Comparison of ENCODE assay signal across 8 cellular contexts in the genomic region with DNA sequence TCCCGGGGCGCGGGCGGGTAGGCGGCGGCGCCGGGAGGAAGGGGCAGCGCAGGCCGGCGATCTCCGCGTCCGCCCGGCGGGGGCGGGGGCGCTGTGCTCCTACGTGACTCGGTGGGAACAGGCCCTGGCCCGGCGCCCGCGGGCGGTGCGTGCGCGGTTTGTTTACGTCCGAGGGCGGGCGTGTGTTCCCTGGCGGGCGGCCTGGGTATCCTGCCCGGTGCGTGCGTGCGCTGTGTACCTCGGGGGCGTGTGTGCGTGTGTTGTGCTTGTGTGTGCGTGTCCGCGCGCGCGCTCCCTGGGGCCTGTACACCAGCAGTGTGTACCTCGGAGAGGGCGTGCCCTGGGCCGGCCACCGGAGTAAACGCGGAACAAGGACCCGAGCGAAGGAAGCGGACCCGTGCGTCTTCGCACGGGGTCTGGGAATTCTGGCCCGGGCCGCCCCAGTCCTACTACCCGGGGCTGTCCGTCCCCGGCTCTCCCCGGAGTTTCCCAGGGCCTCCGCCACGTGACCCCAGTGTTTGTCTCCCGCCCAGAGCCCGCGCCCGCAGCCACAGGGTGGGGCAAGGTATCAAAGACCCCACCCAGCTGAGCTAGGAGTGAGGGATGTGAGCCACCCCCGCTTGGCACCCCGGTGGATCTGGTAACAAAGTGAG. TPM values are rescaled to one million over a fixed set of nuclear protein-coding genes. Genes with fewer than 3 reads are reported as not detected.
DNase-seq lines count a peak whose midpoint lies in the region; ATAC-seq and TF ChIP-seq lines count a peak whose summit lies in the region.

No MANE protein-coding gene starts in this region.

- H3K9me3 Mint-ChIP-seq in CD14-positive monocyte: no peaks in the 10 kb centered on the region

- intact Hi-C loops in CD14-positive monocyte (cut with micrococcal nuclease): loop anchor here in 1 of 2 donors (2.0 to 5.0 kb wide), 2 partner anchors 22 to 55 kb away; partner anchors contain the start of gene PLA2G6
- intact Hi-C loops in colonic mucosa (cut with DNase I): no loop called here

- H3K36me3 Mint-ChIP-seq in CD14-positive monocyte: peaks cover 0 to 2% of the 10 kb centered on the region in 2 donors

- H3K4me1 ChIP-seq in colonic mucosa: no peaks in the 10 kb centered on the region

- H3K27me3 Mint-ChIP-seq in CD14-positive monocyte (ENCODE audit: low read depth in 3 of 3): peaks cover 14 to 39% (median 23%) of the 10 kb centered on the region in 3 donors

- DNase-seq in CD14-positive monocyte (ENCODE audit: low spot score) (peak; percentile 67), GM20000 (ENCODE audit: low spot score) (peak; percentile 60), LHCN-M2 (ENCODE audit: low read depth) (peak; percentile 68), colonic mucosa (peak; percentile 91), left lobe of liver (ENCODE audit: low spot score) (peak; percentile 91), middle frontal gyrus (ENCODE audit: extremely low spot score, low spot score) (no peak)
- peak in 3 of 4 experiments; percentile 26 to 35 (median 29) for DNase-seq in activated CD4-positive, CD25-positive, alpha-beta regulatory T cell (lab: John Stamatoyannopoulos, UW)
- peak; percentile 57 for DNase-seq in stimulated activated CD4-positive, alpha-beta T cell treated with anti-CD3 and anti-CD28 coated beads, Interleukin-4, amount 100 ng/mL, for 1 hour

- H3K4me3 ChIP-seq in colonic mucosa: peak overlapping the region; percentile 94

- H3K4me1 Mint-ChIP-seq in CD14-positive monocyte: peaks cover 34% of the 10 kb centered on the region

- peak; percentile 70 for ATAC-seq in left lobe of liver

- peak overlapping the region; percentile 88 to 89 for H3K4me3 Mint-ChIP-seq in CD14-positive monocyte

- no peaks in the 10 kb centered on the region for H3K36me3 ChIP-seq in colonic mucosa

- TF ChIP-seq CTCF in CD14-positive monocyte (IDR thresholded peaks at IDR 0.05) (no peak), GM20000 (IDR thresholded peaks at IDR 0.05; ENCODE audit: extremely low read depth, missing control alignments) (peak; percentile 14), colonic mucosa (IDR thresholded peaks at IDR 0.05) (no peak)

- peak overlapping the region; percentile 92 to 98 for H3K9ac ChIP-seq in colonic mucosa (ENCODE audit: low read depth in 2 of 2, low read length in 2 of 2)

- no peaks in the 10 kb centered on the region for H3K9me3 ChIP-seq in colonic mucosa

- H3K27ac ChIP-seq in colonic mucosa: peak overlapping the region; percentile 99

- peak overlapping the region; percentile 35 to 86 (median 76) for H3K27ac Mint-ChIP-seq in CD14-positive monocyte

- H3K27me3 ChIP-seq in colonic mucosa: no peaks in the 10 kb centered on the region

RNA-seq across cellular contexts. Expression of gene MAFF, which starts 0.8 kb away (rescaled TPM):
- 1 to 10 TPM; 1.5 to 2.0 TPM for polyA plus RNA-seq in CD14-positive monocyte
- total RNA-seq in LHCN-M2 (2014; rRNA removed) (29.3 and 31.7 TPM in 2 replicates), colonic mucosa (10 to 100 TPM in 1 of 2 donors, 1 to 10 TPM in 1; 5.2 to 41.7 TPM), left lobe of liver (2.5 TPM)
- polyA plus RNA-seq in LHCN-M2 (2012): 14.2 TPM

RNA-seq across cellular contexts. Expression of gene PLA2G6, which starts 20.9 kb away (rescaled TPM):
- under 1 TPM; 0.43 to 0.62 TPM for polyA plus RNA-seq in CD14-positive monocyte
- total RNA-seq in LHCN-M2 (2014; rRNA removed) (6.1 and 13.3 TPM in 2 replicates), colonic mucosa (10 to 100 TPM; 24.1 to 38.5 TPM), left lobe of liver (32.1 TPM)
- polyA plus RNA-seq in LHCN-M2 (2012): 3.7 TPM
